21 cellular contexts compared by ENCODE assay signal in genomic region chr4:2269618-2270163, GRCh38.
"Had no signal": no experiment of that assay in that cellular context is flagged by ENCODE, and none has a peak within 500 bp of the region (broad histone marks: within the 10 kb centered on the region; RNA-seq: fewer than 3 reads in every experiment).

No MANE protein-coding gene starts in this region.

- ATAC-seq: activated CD8-positive, alpha-beta memory T cell treated with anti-CD3 and anti-CD28 coated beads, Interleukin-2, amount 10 ng/mL, durations not matched to agents 7 days and 5 days; activated T-helper 17 cell treated with anti-CD3 and anti-CD28 coated beads, Interleukin-2, amount 50 U/mL, for 72 hours; naive thymus-derived CD8-positive, alpha-beta T cell; pancreas had no signal

- H3K36me3 ChIP-seq: cardiac muscle cell, neutrophil, pancreas, transverse colon had no signal

- H3K4me1 ChIP-seq: pancreas had no signal

- FAIRE-seq: colon, pancreas, TTC549 had no signal

- H3K4me3 ChIP-seq: cardiac muscle cell, pancreas, transverse colon had no signal

- H3K27me3 ChIP-seq: cardiac muscle cell, neutrophil, pancreas, transverse colon had no signal

- H3K27ac ChIP-seq: cardiac muscle cell, neutrophil, pancreas, transverse colon had no signal

- H3K9me3 ChIP-seq: neutrophil, pancreas, transverse colon had no signal

- DNase-seq: activated CD4-positive, alpha-beta T cell treated with anti-CD3 and anti-CD28 coated beads, Interleukin-2, amount 50 U/mL, for 48 hours; activated CD8-positive, alpha-beta memory T cell treated with anti-CD3 and anti-CD28 coated beads, Interleukin-2, amount 10 ng/mL, durations not matched to agents 7 days and 5 days; activated naive CD4-positive, alpha-beta T cell; activated naive CD8-positive, alpha-beta T cell treated with anti-CD3 and anti-CD28 coated beads for 36 hours; amniotic stem cell; erythroblast; foreskin melanocyte; kidney glomerular epithelial cell; mesenchymal stem cell; naive thymus-derived CD8-positive, alpha-beta T cell; stimulated activated CD4-positive, alpha-beta T cell treated with anti-CD3 and anti-CD28 coated beads, Interleukin-12 subunit alpha, Interleukin-12 subunit beta, amount 100 ng/mL, for 4 hours; stimulated activated CD4-positive, alpha-beta T cell treated with anti-CD3 and anti-CD28 coated beads, Interleukin-1b, Interleukin-23, amount 100 ng/mL, for 48 hours; stimulated activated CD8-positive, alpha-beta memory T cell treated with anti-CD3 and anti-CD28 coated beads, Interleukin-4, amount 100 ng/mL, for 48 hours; stimulated activated naive CD4-positive, alpha-beta T cell; transverse colon had no signal
